1 cellular context compared by ENCODE assay signal in genomic region chr22:31399211-31400022, GRCh38.
A peak's percentile ranks its signal among the peaks of the same experiment; 100 is the strongest.
TF ChIP-seq lines count a peak whose summit lies in the region.

DRG1 (plus strand) TSS chr22:31399604; CDS start chr22:31399684, 80 bp downstream.

TF ChIP-seq in HepG2, 621 proteins besides CTCF, POLR2A, EP300 and RAD21 (continued from another document and continues in another):
- peak; percentile 73; the same call in 1 of the 2 replicates for TF ChIP-seq ZNF280B (CRISPR knock-in tag; IDR thresholded peaks at IDR 0.05; ENCODE audit: borderline replicate concordance)
- peak; percentile 4; the same call in 1 of the 2 replicates for TF ChIP-seq ZNF441 (CRISPR knock-in tag; IDR thresholded peaks at IDR 0.05; ENCODE audit: borderline replicate concordance)
- TF ChIP-seq SUZ12 (IDR thresholded peaks at IDR 0.05; ENCODE audit: low read depth, low read length): no peak
- TF ChIP-seq ZNF234 (CRISPR knock-in tag; conservative IDR thresholded peaks at IDR 0.05): no peak
- no peak for TF ChIP-seq SIX1 (CRISPR knock-in tag; IDR thresholded peaks at IDR 0.05; ENCODE audit: borderline replicate concordance)
- peak; percentile 43; the same call in 1 of the 2 replicates for TF ChIP-seq ZNF780A (CRISPR knock-in tag; IDR thresholded peaks at IDR 0.05)
- peak; percentile 76; the same call in 1 of the 2 replicates for TF ChIP-seq ZNF343 (CRISPR knock-in tag; IDR thresholded peaks at IDR 0.05)
- TF ChIP-seq ZNF33A (CRISPR knock-in tag; IDR thresholded peaks at IDR 0.05; ENCODE audit: borderline replicate concordance): no peak
- 0 out of 2 replicates have a peak, but pooled peaks have one; percentile 43 for TF ChIP-seq ISX (CRISPR knock-in tag; conservative IDR thresholded peaks at IDR 0.05)
- TF ChIP-seq PAF1 (CRISPR knock-in tag; IDR thresholded peaks at IDR 0.05): no peak
- TF ChIP-seq MAFK (conservative IDR thresholded peaks at IDR 0.05 in 1 of 2, IDR thresholded peaks at IDR 0.05 in 1 of 2; ENCODE audit: low read length in 2 of 2): no peak
- TF ChIP-seq ARID3A (IDR thresholded peaks at IDR 0.05; ENCODE audit: low read depth, low read length): no peak
- TF ChIP-seq MEIS1 (CRISPR knock-in tag; IDR thresholded peaks at IDR 0.05; ENCODE audit: borderline replicate concordance): peak; percentile 43; the same call in 1 of the 2 replicates
- no peak for TF ChIP-seq PITX1 (CRISPR knock-in tag; IDR thresholded peaks at IDR 0.05)
- 0 out of 2 replicates have a peak, but pooled peaks have one; percentile 34 for TF ChIP-seq ZNF292 (CRISPR knock-in tag; IDR thresholded peaks at IDR 0.05; ENCODE audit: borderline replicate concordance, low read depth)
- no peak for TF ChIP-seq FIP1L1 (IDR thresholded peaks at IDR 0.05; ENCODE audit: borderline replicate concordance, insufficient read depth, low read depth, low read length)
- TF ChIP-seq ZFY (CRISPR knock-in tag; IDR thresholded peaks at IDR 0.05): peak; percentile 99
- no peak for TF ChIP-seq GRHL1 (CRISPR knock-in tag; conservative IDR thresholded peaks at IDR 0.05)
- TF ChIP-seq RELA (CRISPR knock-in tag; IDR thresholded peaks at IDR 0.05): no peak
- no peak for TF ChIP-seq PAX8 (CRISPR knock-in tag; IDR thresholded peaks at IDR 0.05; ENCODE audit: borderline replicate concordance)
- TF ChIP-seq ELF1 (CRISPR knock-in tag; IDR thresholded peaks at IDR 0.05): peak; percentile 46; the same call in 1 of the 2 replicates
- TF ChIP-seq ARNTL (CRISPR knock-in tag; IDR thresholded peaks at IDR 0.05): peak; percentile 48; the same call in 1 of the 2 replicates
- TF ChIP-seq ZNF570 (CRISPR knock-in tag; IDR thresholded peaks at IDR 0.05; ENCODE audit: borderline replicate concordance): no peak
- no peak for TF ChIP-seq NFRKB (IDR thresholded peaks at IDR 0.05)
- no peak; the same call in 1 of the 2 replicates for TF ChIP-seq NCOR1 (IDR thresholded peaks at IDR 0.05; ENCODE audit: borderline replicate concordance, low read length)
- peak; percentile 73; the same call in 1 of the 2 replicates for TF ChIP-seq ZNF614 (CRISPR knock-in tag; IDR thresholded peaks at IDR 0.05; ENCODE audit: borderline replicate concordance)
- TF ChIP-seq ERF (CRISPR knock-in tag; IDR thresholded peaks at IDR 0.05): peak; percentile 58; the same call in 1 of the 2 replicates
- TF ChIP-seq ZNF644 (CRISPR knock-in tag; IDR thresholded peaks at IDR 0.05; ENCODE audit: low read depth): no peak
- 0 out of 2 replicates have a peak, but pooled peaks have one; percentile 79 for TF ChIP-seq MTF1 (CRISPR knock-in tag; IDR thresholded peaks at IDR 0.05)
- peak; percentile 18; the same call in 1 of the 2 replicates for TF ChIP-seq ZNF749 (CRISPR knock-in tag; IDR thresholded peaks at IDR 0.05; ENCODE audit: borderline replicate concordance)
- TF ChIP-seq XBP1 (CRISPR knock-in tag; IDR thresholded peaks at IDR 0.05): peak; percentile 89; the same call in 1 of the 2 replicates
- TF ChIP-seq ZFP36L2 (CRISPR knock-in tag; IDR thresholded peaks at IDR 0.05): no peak
- no peak for TF ChIP-seq TBP (CRISPR knock-in tag; IDR thresholded peaks at IDR 0.05)
- peak; percentile 54 for TF ChIP-seq ZNF263 (CRISPR knock-in tag; IDR thresholded peaks at IDR 0.05)
- TF ChIP-seq ZSCAN21 (CRISPR knock-in tag; IDR thresholded peaks at IDR 0.05; ENCODE audit: borderline replicate concordance): peak; percentile 43; the same call in 1 of the 2 replicates
- TF ChIP-seq TRIM22 (IDR thresholded peaks at IDR 0.05): no peak
- no peak for TF ChIP-seq ZBTB21 (CRISPR knock-in tag; IDR thresholded peaks at IDR 0.05)
- TF ChIP-seq FOXK1 (CRISPR knock-in tag; IDR thresholded peaks at IDR 0.05; ENCODE audit: borderline replicate concordance, low read depth): peak; percentile 50; the same call in 1 of the 2 replicates
- TF ChIP-seq ZBTB46 (CRISPR knock-in tag; IDR thresholded peaks at IDR 0.05; ENCODE audit: borderline replicate concordance): no peak
- TF ChIP-seq BORCS8-MEF2B (CRISPR knock-in tag; IDR thresholded peaks at IDR 0.05): no peak; the same call in 1 of the 2 replicates
- TF ChIP-seq STAT6 (CRISPR knock-in tag; IDR thresholded peaks at IDR 0.05; ENCODE audit: borderline replicate concordance): peak; percentile 66; the same call in 1 of the 2 replicates
- no peak; the same call in 1 of the 2 replicates for TF ChIP-seq E2F5 (CRISPR knock-in tag; conservative IDR thresholded peaks at IDR 0.05)
- TF ChIP-seq GATAD1 (CRISPR knock-in tag; IDR thresholded peaks at IDR 0.05): peak; percentile 91
- TF ChIP-seq HDAC2 (CRISPR knock-in tag; IDR thresholded peaks at IDR 0.05): peak; percentile 61; the same call in 1 of the 2 replicates
- peak; percentile 57; the same call in 1 of the 2 replicates for TF ChIP-seq EED (CRISPR knock-in tag; IDR thresholded peaks at IDR 0.05)
- peak; percentile 93 for TF ChIP-seq MYC (CRISPR knock-in tag; IDR thresholded peaks at IDR 0.05; ENCODE audit: borderline replicate concordance)
- peak; percentile 62 for TF ChIP-seq ATF7-NPFF (CRISPR knock-in tag; IDR thresholded peaks at IDR 0.05; ENCODE audit: low read depth)
- TF ChIP-seq NFIC (IDR thresholded peaks at IDR 0.05; ENCODE audit: low read length): no peak
- no peak; a peak in 1 of 4 replicates for TF ChIP-seq NR2F1 (CRISPR knock-in tag; IDR thresholded peaks at IDR 0.05)
- 0 out of 2 replicates have a peak, but pooled peaks have one; percentile 33 for TF ChIP-seq PRMT3 (CRISPR knock-in tag; IDR thresholded peaks at IDR 0.05; ENCODE audit: borderline replicate concordance, low read depth)
- peak; percentile 88 for TF ChIP-seq ESRRA (CRISPR knock-in tag; IDR thresholded peaks at IDR 0.05; ENCODE audit: low read depth)
- peak; percentile 66; the same call in 1 of the 2 replicates for TF ChIP-seq CREB3 (CRISPR knock-in tag; IDR thresholded peaks at IDR 0.05)
- TF ChIP-seq ZNF138 (CRISPR knock-in tag; IDR thresholded peaks at IDR 0.05; ENCODE audit: low read depth): no peak
- peak; percentile 77; the same call in 1 of the 2 replicates for TF ChIP-seq ZNF510 (CRISPR knock-in tag; IDR thresholded peaks at IDR 0.05; ENCODE audit: low read depth)
- TF ChIP-seq JDP2 (CRISPR knock-in tag; IDR thresholded peaks at IDR 0.05; ENCODE audit: borderline replicate concordance): peak; percentile 26; the same call in 1 of the 2 replicates
- peak; percentile 91 for TF ChIP-seq ZC3H13 (CRISPR knock-in tag; IDR thresholded peaks at IDR 0.05)
- TF ChIP-seq ZNF205 (CRISPR knock-in tag; IDR thresholded peaks at IDR 0.05): peak; percentile 71; the same call in 1 of the 2 replicates
